8 cellular contexts compared by ENCODE assay signal in the genomic region with DNA sequence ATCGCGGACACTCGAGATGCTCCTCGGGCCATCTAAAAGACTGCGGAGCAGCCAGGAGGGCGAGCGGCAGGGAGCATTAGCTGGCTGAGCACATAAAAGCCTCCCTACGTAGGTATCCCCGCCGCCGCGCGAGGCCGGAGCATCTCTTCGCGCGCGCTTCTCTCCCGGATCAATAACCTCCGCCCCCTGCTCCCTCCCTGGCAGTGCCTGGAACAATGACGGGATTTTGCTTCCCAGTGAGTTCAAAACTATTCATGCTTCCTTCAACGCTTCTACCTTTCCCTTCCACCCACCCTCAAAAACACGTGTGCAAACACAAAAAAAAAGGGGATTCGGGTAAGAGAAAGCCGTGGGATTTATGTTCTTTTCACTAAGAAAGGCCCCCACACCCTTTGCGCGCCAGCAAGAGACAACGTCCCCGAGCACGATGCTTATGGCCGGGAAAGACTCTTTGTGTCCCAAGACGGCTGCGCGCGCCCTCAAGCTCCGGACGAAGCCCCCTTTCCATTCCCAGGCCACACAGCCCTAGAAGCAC. TPM values are rescaled to one million over a fixed set of nuclear protein-coding genes. Genes with fewer than 3 reads are reported as not detected.
DNase-seq lines count a peak whose midpoint lies in the region; ATAC-seq, FAIRE-seq and TF ChIP-seq lines count a peak whose summit lies in the region.

No MANE protein-coding gene starts in this region.

- H3K4me3 Mint-ChIP-seq in Caco-2 (ENCODE audit: unreplicated experiment) (peak overlapping the region; percentile 93), astrocyte (ENCODE audit: unreplicated experiment) (peak overlapping the region; percentile 92)

- WGBS in iPS DF 6.9 (ENCODE audit: insufficient coverage, insufficient read length) = no CpG with 5 or more reads among the region's 37 CpGs
- WGBS in sigmoid colon, 2 donors = 1 to 4% methylated on average over 37 of the region's 37 CpGs

- no peak for TF ChIP-seq EP300 in sigmoid colon (IDR thresholded peaks at IDR 0.05)

- DNase-seq in Caco-2 (peak; percentile 53 to 54), SK-N-DZ (ENCODE audit: low spot score) (peak; percentile 83), astrocyte (ENCODE audit: low read depth) (peak; percentile 11), iPS DF 6.9 (ENCODE audit: low read depth, low spot score) (no peak), sigmoid colon (no peak), omental fat pad (ENCODE audit: low spot score) (no peak)

- H3K27me3 ChIP-seq in Caco-2 (replicated peaks; ENCODE audit: control insufficient read depth, insufficient read depth, low read length) (no peaks in the 10 kb centered on the region), HUES6 (ENCODE audit: control insufficient read depth, insufficient read depth, low read length) (no peaks in the 10 kb centered on the region), astrocyte (ENCODE audit: insufficient read depth, low read length) (no peaks in the 10 kb centered on the region), iPS DF 6.9 (ENCODE audit: control insufficient read depth, insufficient read depth, low read length) (no peaks in the 10 kb centered on the region), sigmoid colon (no peaks in the 10 kb centered on the region)

- intact Hi-C loops in Caco-2 (cut with micrococcal nuclease; ENCODE audit: unreplicated experiment) = loop anchor here (2.0 kb wide), 1 partner anchor 66 kb away; no protein-coding TSS in a partner anchor
- intact Hi-C loops in sigmoid colon (cut with DNase I) = loop anchor here (5.0 kb wide), 1 partner anchor 65 kb away; no protein-coding TSS in a partner anchor

- BruUV-seq in Caco-2 (replicated peaks; lab: Mats Ljungman, UMichigan) = no TSS peak

- H4K20me1 ChIP-seq in astrocyte (ENCODE audit: insufficient read depth, low read length) = peaks cover 4% of the 10 kb centered on the region

- no peak for ATAC-seq in omental fat pad (ENCODE audit: low FRiP score)
- ATAC-seq in HG02588 (IDR thresholded peaks at IDR 0.05; ENCODE audit: unreplicated experiment) = no peak

- CTCF ChIA-PET in Caco-2 (lab: Charles Lee) = interaction anchor here (0.6 to 3.0 kb wide), 5 partner anchors 11 to 561 kb away, joined by 3 to 17 read pairs (median 5); partner anchors contain the start of gene UBB

- H3K9ac ChIP-seq in HUES6 (ENCODE audit: low read length) (peak overlapping the region; percentile 91), astrocyte (ENCODE audit: low read length) (peak overlapping the region; percentile 85)

- H2AFZ ChIP-seq in astrocyte (ENCODE audit: low read depth, low read length) = peak overlapping the region; percentile 85

- TF ChIP-seq CTCF in Caco-2 (IDR thresholded peaks at IDR 0.05; ENCODE audit: insufficient read depth in 1 of 2, low read depth in 1 of 2, low read length in 1 of 2, severe bottlenecking in 1 of 2, unreplicated experiment in 1 of 2) (no peak), astrocyte (IDR thresholded peaks at IDR 0.05; ENCODE audit: insufficient read depth, low read depth, low read length) (no peak), sigmoid colon (IDR thresholded peaks at IDR 0.05) (no peak), omental fat pad (IDR thresholded peaks at IDR 0.05) (no peak)

- FAIRE-seq in astrocyte (lab: Jason Lieb, UNC) = no peak

- H3K9me3 Mint-ChIP-seq in Caco-2 (ENCODE audit: unreplicated experiment) = no peaks in the 10 kb centered on the region
- no peaks in the 10 kb centered on the region for H3K9me3 Mint-ChIP-seq in astrocyte (ENCODE audit: unreplicated experiment)

- H3K4me1 Mint-ChIP-seq in Caco-2 (ENCODE audit: low read depth, unreplicated experiment) (no peaks in the 10 kb centered on the region), astrocyte (ENCODE audit: low read depth, unreplicated experiment) (peaks cover 2% of the 10 kb centered on the region)

- TF ChIP-seq POLR2A in sigmoid colon (IDR thresholded peaks at IDR 0.05) = no peak

- POLR2A ChIA-PET in Caco-2 (lab: Charles Lee) = interaction anchor here (0.8 to 2.8 kb wide), 4 partner anchors 29 to 86 kb away, joined by 3 to 15 read pairs (median 11); partner anchors contain the start of gene UBB

- 0 out of 2 replicates have a peak, but pooled peaks cover 4% of the 10 kb centered on the region for H3K9me3 ChIP-seq in Caco-2
- H3K9me3 ChIP-seq in HUES6 (ENCODE audit: control insufficient read depth, insufficient read depth, low read depth, low read length) = no peaks in the 10 kb centered on the region
- no peaks in the 10 kb centered on the region for H3K9me3 ChIP-seq in astrocyte (ENCODE audit: insufficient read depth, low read depth, low read length)
- no peaks in the 10 kb centered on the region for H3K9me3 ChIP-seq in iPS DF 6.9 (ENCODE audit: control insufficient read depth, insufficient read depth, low read length)
- no peaks in the 10 kb centered on the region for H3K9me3 ChIP-seq in sigmoid colon

- no peaks in the 10 kb centered on the region for H3K27me3 Mint-ChIP-seq in Caco-2 (ENCODE audit: insufficient read depth, unreplicated experiment)
- H3K27me3 Mint-ChIP-seq in astrocyte (ENCODE audit: low read depth, unreplicated experiment) = peaks cover 4% of the 10 kb centered on the region

- H3K4me3 ChIP-seq in Caco-2 (ENCODE audit: low read depth, low read length) (peak overlapping the region; percentile 55), HUES6 (ENCODE audit: low read depth, low read length) (peak overlapping the region; percentile 78), astrocyte (ENCODE audit: insufficient read depth, low read depth, low read length) (peak overlapping the region; percentile 88), iPS DF 6.9 (ENCODE audit: low read length) (peak overlapping the region; percentile 93; the same call in 1 of the 2 replicates), sigmoid colon (peak overlapping the region; percentile 57 to 65 (median 60))

- H3K36me3 Mint-ChIP-seq in Caco-2 (ENCODE audit: insufficient read depth, unreplicated experiment) (peaks cover 19% of the 10 kb centered on the region), astrocyte (ENCODE audit: low read depth, unreplicated experiment) (no peaks in the 10 kb centered on the region)

- H3K4me2 ChIP-seq in astrocyte (ENCODE audit: low read length) = peak overlapping the region; percentile 98

- peaks cover 32% of the 10 kb centered on the region for H3K79me2 ChIP-seq in astrocyte (ENCODE audit: insufficient read depth, low read length)

- H3K27ac Mint-ChIP-seq in Caco-2 (ENCODE audit: unreplicated experiment) = peak overlapping the region; percentile 88
- peak overlapping the region; percentile 88 for H3K27ac Mint-ChIP-seq in astrocyte (ENCODE audit: unreplicated experiment)

- H3K4me1 ChIP-seq in Caco-2 (peaks cover 7% of the 10 kb centered on the region; the same call in 1 of the 2 replicates), HUES6 (ENCODE audit: control insufficient read depth, insufficient read depth, low read length) (peaks cover 12% of the 10 kb centered on the region), astrocyte (ENCODE audit: insufficient read depth, low read length) (peaks cover 3% of the 10 kb centered on the region), iPS DF 6.9 (ENCODE audit: control insufficient read depth, insufficient read depth, low read length) (no peaks in the 10 kb centered on the region), sigmoid colon (peaks cover 0 to 14% (median 10%) of the 10 kb centered on the region in 4 donors)

- H3K36me3 ChIP-seq in Caco-2 (ENCODE audit: control insufficient read depth, insufficient read depth, low read length) = no peaks in the 10 kb centered on the region
- H3K36me3 ChIP-seq in HUES6 (ENCODE audit: control insufficient read depth, insufficient read depth, low read length) = peaks cover 25% of the 10 kb centered on the region
- peaks cover 11% of the 10 kb centered on the region for H3K36me3 ChIP-seq in astrocyte (ENCODE audit: insufficient read depth, low read length)
- peaks cover 10% of the 10 kb centered on the region for H3K36me3 ChIP-seq in iPS DF 6.9 (ENCODE audit: control insufficient read depth, insufficient read depth, low read length)
- peaks cover 0 to 11% (median 2%) of the 10 kb centered on the region in 4 donors for H3K36me3 ChIP-seq in sigmoid colon

- H3K27ac ChIP-seq in HUES6 (ENCODE audit: low read depth, low read length) (peak overlapping the region; percentile 28; the same call in 1 of the 2 replicates), astrocyte (ENCODE audit: low read depth, low read length) (peak overlapping the region; percentile 51), iPS DF 6.9 (ENCODE audit: low read length) (no peak overlapping the region), sigmoid colon (peak overlapping the region in 3 of 4 donors; percentile 39 to 68 (median 66))

RNA-seq across cellular contexts. Expression of gene CENPV, which starts 0.9 kb away (rescaled TPM):
- 92.8 and 103 TPM in 2 replicates for total RNA-seq in Caco-2 (2022)
- 513 and 529 TPM in 2 replicates for polyA plus RNA-seq in SK-N-DZ (2014; cell fraction: cytosol; rRNA removed)
- 525 and 587 TPM in 2 replicates for polyA plus RNA-seq in SK-N-DZ (2014; cell fraction: nucleus; rRNA removed)
- total RNA-seq in astrocyte = 25.1 and 38.8 TPM in 2 replicates
- 10 to 100 TPM; 12.8 to 23.8 (median 18.2) TPM for total RNA-seq in sigmoid colon
- polyA plus RNA-seq in sigmoid colon = 10 to 100 TPM; 42.3 to 62.5 (median 57.6) TPM
- 10 to 100 TPM; 16.1 to 29.1 (median 23.5) TPM for total RNA-seq in omental fat pad

RNA-seq across cellular contexts. Expression of gene UBB, which starts 28.5 kb away (rescaled TPM):
- total RNA-seq in Caco-2 (2022) (1,900 and 1,904 TPM in 2 replicates), astrocyte (1,755 and 1,783 TPM in 2 replicates), sigmoid colon (1,000 to 10,000 TPM in 3 of 4 donors, 100 to 1,000 TPM in 1; 892 to 1,272 (median 1,168) TPM), omental fat pad (1,000 to 10,000 TPM in 1 of 4 donors, 100 to 1,000 TPM in 3; 679 to 1,195 (median 826) TPM)
- polyA plus RNA-seq in SK-N-DZ (2014; cell fraction: cytosol; rRNA removed) = 3,108 and 3,290 TPM in 2 replicates
- polyA plus RNA-seq in SK-N-DZ (2014; cell fraction: nucleus; rRNA removed) = 1,029 and 1,296 TPM in 2 replicates
- polyA plus RNA-seq in sigmoid colon = 1,000 to 10,000 TPM in 2 of 3 donors, 100 to 1,000 TPM in 1; 939 to 2,667 (median 2,288) TPM

Comparison
In these comparisons a context has a peak if more than half of its experiments do, and no peak if none do; other contexts are left out.
1. DNase-seq: peak in Caco-2 (2 of 2), SK-N-DZ (single experiment) and astrocyte (single experiment); none in iPS DF 6.9 (single experiment), sigmoid colon (single experiment) and omental fat pad (single experiment).
2. Peak in every context shown above with its lines, with median percentiles within 50 percentile points of each other: H3K4me3 ChIP-seq.